In the genomic region with DNA sequence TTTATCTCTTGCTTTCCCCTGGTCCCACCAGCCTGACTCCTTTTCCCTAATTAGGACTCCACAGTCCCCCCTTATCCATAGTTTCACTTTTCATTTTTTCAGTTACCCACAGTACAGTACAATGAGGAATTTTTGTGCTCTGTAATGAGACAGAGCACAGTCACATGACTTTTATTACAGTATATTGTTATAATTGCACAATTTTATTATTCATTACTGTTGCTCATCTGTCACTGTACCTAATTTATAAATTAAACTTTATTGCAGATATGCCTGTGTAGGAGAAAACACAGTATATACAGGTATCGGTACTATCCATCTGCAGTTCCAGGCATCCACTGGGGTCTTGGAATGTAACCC, we compare ENCODE assay signal across 23 cellular contexts.
DNase-seq lines count a peak whose midpoint lies in the region; ATAC-seq, FAIRE-seq and TF ChIP-seq lines count a peak whose summit lies in the region.
"Had no signal": no experiment of that assay in that cellular context is flagged by ENCODE, and none has a peak within 500 bp of the region (broad histone marks: within the 10 kb centered on the region; RNA-seq: fewer than 3 reads in every experiment).

No MANE protein-coding gene starts in this region.

- no peak for DNase-seq in AG04450 (ENCODE audit: low read depth, low spot score)
- DNase-seq in RCC 7860 (ENCODE audit: low spot score): no peak
- DNase-seq in left colon: no peak
- no peak for DNase-seq in ureter (ENCODE audit: low spot score)
- DNase-seq in activated naive CD8-positive, alpha-beta T cell treated with anti-CD3 and anti-CD28 coated beads for 36 hours: no peak
- DNase-seq in dorsolateral prefrontal cortex: no peak
- DNase-seq: ACHN; activated gamma-delta T cell; central memory CD4-positive, alpha-beta T cell; DMS153; naive thymus-derived CD8-positive, alpha-beta T cell; NCI-H1694; NCI-H774; OCI-M1; stimulated activated CD4-positive, alpha-beta T cell treated with anti-CD3 and anti-CD28 coated beads, Interleukin-2, amount 100 ng/mL, for 24 hours; stimulated activated naive CD4-positive, alpha-beta T cell; T-helper 2 cell; WERI-Rb-1 had no signal

- H3K27ac ChIP-seq in AG04450 (ENCODE audit: low read depth, low read length) (peak overlapping the region; percentile 31), skeletal muscle tissue (ENCODE audit: low read depth, low read length) (peak overlapping the region; percentile 89), dorsolateral prefrontal cortex (peak overlapping the region in 13 of 59 donors; percentile 2 to 74 (median 55))
- H3K27ac ChIP-seq: SJSA1, tibial nerve, WERI-Rb-1 had no signal

- no peak overlapping the region for H3K27ac Mint-ChIP-seq in activated naive CD8-positive, alpha-beta T cell treated with anti-CD3 and anti-CD28 coated beads for 36 hours
- H3K27ac Mint-ChIP-seq: naive thymus-derived CD8-positive, alpha-beta T cell had no signal

- no peaks in the 10 kb centered on the region for H3K36me3 Mint-ChIP-seq in activated naive CD8-positive, alpha-beta T cell treated with anti-CD3 and anti-CD28 coated beads for 36 hours
- H3K36me3 Mint-ChIP-seq: naive thymus-derived CD8-positive, alpha-beta T cell had no signal

- no peak overlapping the region for H3K4me3 ChIP-seq in AG04450 (ENCODE audit: low read depth, low read length)
- H3K4me3 ChIP-seq in skeletal muscle tissue (ENCODE audit: low read length in 3 of 3): no peak overlapping the region
- no peak overlapping the region for H3K4me3 ChIP-seq in dorsolateral prefrontal cortex
- H3K4me3 ChIP-seq: GM12878, SJSA1, tibial nerve had no signal

- peak; percentile 48 for ATAC-seq in left colon
- no peak for ATAC-seq in GM19351 (IDR thresholded peaks at IDR 0.05; ENCODE audit: unreplicated experiment)
- ATAC-seq: GM12878; naive thymus-derived CD8-positive, alpha-beta T cell had no signal

- peaks cover 7% of the 10 kb centered on the region for H3K27me3 Mint-ChIP-seq in activated naive CD8-positive, alpha-beta T cell treated with anti-CD3 and anti-CD28 coated beads for 36 hours

- no peak overlapping the region for H3K4me3 Mint-ChIP-seq in activated naive CD8-positive, alpha-beta T cell treated with anti-CD3 and anti-CD28 coated beads for 36 hours
- H3K4me3 Mint-ChIP-seq: naive thymus-derived CD8-positive, alpha-beta T cell had no signal

- H3K27me3 ChIP-seq in AG04450 (ENCODE audit: control insufficient read depth, insufficient read depth, low read length) (no peaks in the 10 kb centered on the region), skeletal muscle tissue (ENCODE audit: control insufficient read depth in 3 of 3, insufficient read depth in 3 of 3, low read length in 3 of 3) (no peaks in the 10 kb centered on the region), dorsolateral prefrontal cortex (no peaks in the 10 kb centered on the region)
- H3K27me3 ChIP-seq: SJSA1, tibial nerve had no signal

- peak; percentile 36 for FAIRE-seq in RCC 7860 (lab: Jason Lieb, UNC)
- FAIRE-seq: GM12878 had no signal

- H3K9me3 ChIP-seq in AG04450 (ENCODE audit: control insufficient read depth, insufficient read depth, low read length): no peaks in the 10 kb centered on the region
- no peaks in the 10 kb centered on the region for H3K9me3 ChIP-seq in skeletal muscle tissue (ENCODE audit: control insufficient read depth in 3 of 3, low read length in 3 of 3)
- H3K9me3 ChIP-seq: SJSA1, tibial nerve had no signal

- H3K9me3 Mint-ChIP-seq in activated naive CD8-positive, alpha-beta T cell treated with anti-CD3 and anti-CD28 coated beads for 36 hours: no peaks in the 10 kb centered on the region

- no peak overlapping the region for H3K9ac ChIP-seq in skeletal muscle tissue (ENCODE audit: low read depth in 1 of 3, low read length in 3 of 3)

- H3K4me1 Mint-ChIP-seq in activated naive CD8-positive, alpha-beta T cell treated with anti-CD3 and anti-CD28 coated beads for 36 hours: no peaks in the 10 kb centered on the region

- TF ChIP-seq CTCF in AG04450 (IDR thresholded peaks at IDR 0.05; ENCODE audit: low read depth, low read length) (no peak), dorsolateral prefrontal cortex (IDR thresholded peaks at IDR 0.05 in 54 of 56, conservative IDR thresholded peaks at IDR 0.05 in 2 of 56; ENCODE audit: low read depth in 1 of 56, partially characterized antibody in 56 of 56) (no peak)

- H3K36me3 ChIP-seq in skeletal muscle tissue (ENCODE audit: control insufficient read depth in 3 of 3, insufficient read depth in 3 of 3, low read length in 3 of 3): no peaks in the 10 kb centered on the region
- H3K36me3 ChIP-seq: SJSA1, tibial nerve, WERI-Rb-1 had no signal

- CTCF ChIA-PET in AG04450 (lab: Charles Lee): interaction anchor here (1.0 to 1.6 kb wide), 4 partner anchors 17 to 337 kb away, joined by 3 to 6 read pairs (median 4); no protein-coding TSS in a partner anchor

- POLR2A ChIA-PET in AG04450 (lab: Yijun Ruan, JAX): interaction anchor here (1.3 to 1.8 kb wide), 2 partner anchors 12 to 19 kb away, joined by 3 to 8 read pairs; no protein-coding TSS in a partner anchor

- H3K4me1 ChIP-seq in skeletal muscle tissue (ENCODE audit: control insufficient read depth in 3 of 3, insufficient read depth in 3 of 3, low read length in 3 of 3): peaks cover 31 to 66% (median 46%) of the 10 kb centered on the region in 3 donors
- H3K4me1 ChIP-seq: tibial nerve had no signal

- intact Hi-C loops in left colon (cut with DNase I, micrococcal nuclease): no loop called here
- intact Hi-C loops in dorsolateral prefrontal cortex (cut with DNase I): loop anchor here in 1 of 2 donors (5.0 kb wide), 1 partner anchor 125 kb away; a partner anchor contains a TSS
